25 cellular contexts compared by ENCODE assay signal in genomic region chr5:66642538-66642937, GRCh38. TPM values are rescaled to one million over a fixed set of nuclear protein-coding genes. Genes with fewer than 3 reads are reported as not detected.
DNase-seq lines count a peak whose midpoint lies in the region; ATAC-seq and TF ChIP-seq lines count a peak whose summit lies in the region.
"Had no signal": no experiment of that assay in that cellular context is flagged by ENCODE, and none has a peak within 500 bp of the region (broad histone marks: within the 10 kb centered on the region; RNA-seq: fewer than 3 reads in every experiment).

No MANE protein-coding gene starts in this region.

- peaks cover 26% of the 10 kb centered on the region for H3K4me1 Mint-ChIP-seq in progenitor cell of endocrine pancreas (ENCODE audit: low read depth)
- H3K4me1 Mint-ChIP-seq: activated naive CD4-positive, alpha-beta T cell treated with anti-CD3 and anti-CD28 coated beads, Interleukin-2, amount 10 ng/mL, durations not matched to agents 7 days and 5 days had no signal

- peaks cover 0 to 4% (median 0%) of the 10 kb centered on the region in 4 donors for H3K4me1 ChIP-seq in esophagus muscularis mucosa
- no peaks in the 10 kb centered on the region for H3K4me1 ChIP-seq in testis
- H3K4me1 ChIP-seq: breast epithelium, suprapubic skin had no signal

- H3K36me3 ChIP-seq in esophagus muscularis mucosa (no peaks in the 10 kb centered on the region), testis (ENCODE audit: low read depth, missing control alignments) (no peaks in the 10 kb centered on the region)
- H3K36me3 ChIP-seq: breast epithelium, heart right ventricle, suprapubic skin, uterus had no signal

- ATAC-seq in GM19023 (IDR thresholded peaks at IDR 0.05; ENCODE audit: unreplicated experiment) = no peak
- ATAC-seq: heart right ventricle; mucosa of descending colon; natural killer cell treated with Interleukin-12 subunit alpha and Interleukin-12 subunit beta and Interleukin-15 and Interleukin-18, amount 100 ng/mL, for 72 hours had no signal

- H3K9me3 ChIP-seq in esophagus muscularis mucosa (no peaks in the 10 kb centered on the region), testis (no peaks in the 10 kb centered on the region)
- H3K9me3 ChIP-seq: breast epithelium, mucosa of descending colon, suprapubic skin, uterus had no signal

- intact Hi-C loops in esophagus muscularis mucosa (cut with DNase I) (no loop called here), testis (cut with DNase I; ENCODE audit: low total_unique reads) (no loop called here)

- H3K36me3 Mint-ChIP-seq in progenitor cell of endocrine pancreas (ENCODE audit: insufficient read depth) = peaks cover 1% of the 10 kb centered on the region
- H3K36me3 Mint-ChIP-seq: activated CD4-positive, alpha-beta memory T cell treated with anti-CD3 and anti-CD28 coated beads for 36 hours; activated naive CD4-positive, alpha-beta T cell treated with anti-CD3 and anti-CD28 coated beads, Interleukin-2, amount 10 ng/mL, durations not matched to agents 7 days and 5 days; natural killer cell treated with Interleukin-12 subunit alpha and Interleukin-12 subunit beta and Interleukin-15 and Interleukin-18, amount 100 ng/mL, for 72 hours had no signal

- peaks cover 9% of the 10 kb centered on the region for H3K9me3 Mint-ChIP-seq in progenitor cell of endocrine pancreas (ENCODE audit: low read depth)
- H3K9me3 Mint-ChIP-seq: activated CD4-positive, alpha-beta memory T cell treated with anti-CD3 and anti-CD28 coated beads for 36 hours; activated naive CD4-positive, alpha-beta T cell treated with anti-CD3 and anti-CD28 coated beads, Interleukin-2, amount 10 ng/mL, durations not matched to agents 7 days and 5 days; natural killer cell treated with Interleukin-12 subunit alpha and Interleukin-12 subunit beta and Interleukin-15 and Interleukin-18, amount 100 ng/mL, for 72 hours had no signal

- H3K27ac ChIP-seq in esophagus muscularis mucosa (replicated peaks in 1 of 4) = no peak overlapping the region
- H3K27ac ChIP-seq in testis = no peak overlapping the region
- H3K27ac ChIP-seq: 22Rv1, breast epithelium, C4-2B, heart right ventricle, suprapubic skin, uterus had no signal

- 88% methylated on average over 3 of the region's 3 CpGs for WGBS in esophagus muscularis mucosa
- 82 to 86% methylated on average over 3 of the region's 3 CpGs for WGBS in testis, 2 donors

- TF ChIP-seq CTCF in progenitor cell of endocrine pancreas (IDR thresholded peaks at IDR 0.05; ENCODE audit: unreplicated experiment) (no peak), esophagus muscularis mucosa (IDR thresholded peaks at IDR 0.05) (no peak), testis (IDR thresholded peaks at IDR 0.05) (no peak)

- DNase-seq in DMS153 (lab: John Stamatoyannopoulos, UW) = peak; percentile 55
- no peak for DNase-seq in DMS153 treated with DMSO at 0.1 percent for 48 hours (lab: John Stamatoyannopoulos, UW; ENCODE audit: unreplicated experiment)
- DNase-seq in NCI-H2029 treated with DMSO at 0.1 percent for 48 hours (lab: John Stamatoyannopoulos, UW) = peak; percentile 89
- DNase-seq in NCI-H748 treated with DMSO at 0.1 percent for 48 hours (lab: John Stamatoyannopoulos, UW) = peak; percentile 96
- no peak for DNase-seq in progenitor cell of endocrine pancreas (ENCODE audit: low spot score, unreplicated experiment)
- DNase-seq in esophagus muscularis mucosa (ENCODE audit: extremely low spot score) = no peak
- no peak for DNase-seq in testis
- DNase-seq: activated CD4-positive, alpha-beta memory T cell treated with anti-CD3 and anti-CD28 coated beads for 36 hours; activated CD8-positive, alpha-beta memory T cell treated with anti-CD3 and anti-CD28 coated beads, Interleukin-2, amount 50 U/mL, for 48 hours; activated naive CD4-positive, alpha-beta T cell treated with anti-CD3 and anti-CD28 coated beads, Interleukin-2, amount 10 ng/mL, durations not matched to agents 7 days and 5 days; amygdala; effector CD8-positive, alpha-beta T cell; foreskin fibroblast; heart right ventricle; mucosa of descending colon; NCI-H524; stimulated activated naive CD4-positive, alpha-beta T cell; uterus had no signal

- no peak overlapping the region for H3K4me3 Mint-ChIP-seq in progenitor cell of endocrine pancreas (ENCODE audit: low read depth)
- H3K4me3 Mint-ChIP-seq: activated CD4-positive, alpha-beta memory T cell treated with anti-CD3 and anti-CD28 coated beads for 36 hours; activated naive CD4-positive, alpha-beta T cell treated with anti-CD3 and anti-CD28 coated beads, Interleukin-2, amount 10 ng/mL, durations not matched to agents 7 days and 5 days; IgD-negative memory B cell; natural killer cell treated with Interleukin-12 subunit alpha and Interleukin-12 subunit beta and Interleukin-15 and Interleukin-18, amount 100 ng/mL, for 72 hours had no signal

- TF ChIP-seq EP300 in esophagus muscularis mucosa (IDR thresholded peaks at IDR 0.05) = no peak

- H3K4me3 ChIP-seq in esophagus muscularis mucosa = no peak overlapping the region
- no peak overlapping the region for H3K4me3 ChIP-seq in testis
- H3K4me3 ChIP-seq: breast epithelium, heart right ventricle, mucosa of descending colon, suprapubic skin, uterus had no signal

- H3K27me3 ChIP-seq in esophagus muscularis mucosa = no peaks in the 10 kb centered on the region
- H3K27me3 ChIP-seq in testis = no peaks in the 10 kb centered on the region
- H3K27me3 ChIP-seq: breast epithelium, heart right ventricle, suprapubic skin, uterus had no signal

- H3K27ac Mint-ChIP-seq in progenitor cell of endocrine pancreas = peak overlapping the region; percentile 68
- H3K27ac Mint-ChIP-seq: activated CD4-positive, alpha-beta memory T cell treated with anti-CD3 and anti-CD28 coated beads for 36 hours; activated naive CD4-positive, alpha-beta T cell treated with anti-CD3 and anti-CD28 coated beads, Interleukin-2, amount 10 ng/mL, durations not matched to agents 7 days and 5 days; IgD-negative memory B cell; natural killer cell treated with Interleukin-12 subunit alpha and Interleukin-12 subunit beta and Interleukin-15 and Interleukin-18, amount 100 ng/mL, for 72 hours had no signal

- TF ChIP-seq POLR2A in esophagus muscularis mucosa (IDR thresholded peaks at IDR 0.05; ENCODE audit: low read depth) = no peak
- no peak for TF ChIP-seq POLR2A in testis (IDR thresholded peaks at IDR 0.05)

- no peaks in the 10 kb centered on the region for H3K27me3 Mint-ChIP-seq in progenitor cell of endocrine pancreas
- H3K27me3 Mint-ChIP-seq: IgD-negative memory B cell had no signal

RNA-seq across cellular contexts. Expression of gene MAST4, which starts 46.3 kb away (rescaled TPM):
- 45.3 and 50.8 TPM in 2 replicates for total RNA-seq in progenitor cell of endocrine pancreas
- 10 to 100 TPM; 26.2 to 39.7 (median 35.8) TPM for total RNA-seq in esophagus muscularis mucosa
- total RNA-seq in testis = 10 to 100 TPM; 51.4 to 56.4 TPM
- 27.2 TPM for polyA plus RNA-seq in testis (ENCODE audit: insufficient read depth, low read depth, low replicate concordance)

Comparison
In these comparisons a context has a peak if more than half of its experiments do, and no peak if none do; other contexts are left out.
1. DNase-seq: peak in DMS153 (single experiment), NCI-H2029 treated with DMSO at 0.1 percent for 48 hours (single experiment) and NCI-H748 treated with DMSO at 0.1 percent for 48 hours (single experiment); none in DMS153 treated with DMSO at 0.1 percent for 48 hours (single experiment), progenitor cell of endocrine pancreas (single experiment), esophagus muscularis mucosa (single experiment) and testis (single experiment).